In genomic region chr2:137238065-137238464, GRCh38 we compare ENCODE assay signal across 28 cellular contexts.
"Had no signal": no experiment of that assay in that cellular context is flagged by ENCODE, and none has a peak within 500 bp of the region (broad histone marks: within the 10 kb centered on the region; RNA-seq: fewer than 3 reads in every experiment).

No MANE protein-coding gene starts in this region.

- H3K4me3 ChIP-seq: body of pancreas, coronary artery, dorsolateral prefrontal cortex had no signal

- H3K27me3 ChIP-seq: body of pancreas had no signal

- ATAC-seq: activated CD4-positive, alpha-beta T cell treated with anti-CD3 and anti-CD28 coated beads for 36 hours; activated CD8-positive, alpha-beta memory T cell treated with anti-CD3 and anti-CD28 coated beads, Interleukin-2, amount 10 ng/mL, durations not matched to agents 7 days and 5 days; activated CD8-positive, alpha-beta T cell treated with anti-CD3 and anti-CD28 coated beads, Interleukin-2, amount 10 ng/mL, durations not matched to agents 7 days and 5 days; activated naive CD4-positive, alpha-beta T cell treated with anti-CD3 and anti-CD28 coated beads, Interleukin-2, amount 50 U/mL, for 72 hours; body of pancreas; esophagus mucosa; T-helper 17 cell had no signal

- H3K4me1 ChIP-seq: body of pancreas had no signal

- H3K27ac ChIP-seq: body of pancreas, dorsolateral prefrontal cortex had no signal

- DNase-seq: activated CD4-positive, alpha-beta memory T cell treated with anti-CD3 and anti-CD28 coated beads for 36 hours; activated CD4-positive, alpha-beta T cell treated with anti-CD3 and anti-CD28 coated beads for 36 hours; activated CD4-positive, alpha-beta T cell treated with anti-CD3 and anti-CD28 coated beads, Interleukin-2, amount 10 ng/mL, durations not matched to agents 24 days and 14 days; activated CD4-positive, CD25-positive, alpha-beta regulatory T cell; activated CD4-positive, CD25-positive, alpha-beta regulatory T cell treated with anti-CD3 and anti-CD28 coated beads, Interleukin-2, amount 50 U/mL, for 72 hours; activated CD8-positive, alpha-beta memory T cell treated with anti-CD3 and anti-CD28 coated beads, Interleukin-2, amount 10 ng/mL, durations not matched to agents 7 days and 5 days; activated CD8-positive, alpha-beta memory T cell treated with anti-CD3 and anti-CD28 coated beads, Interleukin-2, amount 50 U/mL, for 4 hours; activated CD8-positive, alpha-beta T cell treated with anti-CD3 and anti-CD28 coated beads, Interleukin-2, amount 10 ng/mL, durations not matched to agents 7 days and 5 days; activated effector memory CD4-positive, alpha-beta T cell treated with anti-CD3 and anti-CD28 coated beads, Interleukin-2, amount 50 U/mL, for 16 hours; activated naive CD4-positive, alpha-beta T cell; activated naive CD4-positive, alpha-beta T cell treated with anti-CD3 and anti-CD28 coated beads, Interleukin-2, amount 10 ng/mL, durations not matched to agents 7 days and 5 days; activated naive CD8-positive, alpha-beta T cell treated with anti-CD3 and anti-CD28 coated beads, Interleukin-2, amount 10 ng/mL, durations not matched to agents 7 days and 5 days; activated T-cell treated with anti-CD3 and anti-CD28 coated beads, Interleukin-2, amount 50 U/mL, for 1 hour; activated T-cell treated with anti-CD3 and anti-CD28 coated beads, Interleukin-2, amount 50 U/mL, for 48 hours; amniotic stem cell; anterior cingulate cortex; body of pancreas; central memory CD4-positive, alpha-beta T cell; dorsolateral prefrontal cortex; effector memory CD4-positive, alpha-beta T cell; endodermal cell; foreskin fibroblast; head of caudate nucleus; T-helper 1 cell; T-helper 17 cell had no signal

- H3K9me3 ChIP-seq: body of pancreas had no signal
